1 cellular context compared by ENCODE assay signal in genomic region chr15:28918141-28918983, GRCh38.
TF ChIP-seq lines count a peak whose summit lies in the region.

No MANE protein-coding gene starts in this region.

TF ChIP-seq in HepG2, 621 proteins besides CTCF, POLR2A, EP300 and RAD21 (continued from another document):
- TF ChIP-seq ZNF549 (CRISPR knock-in tag; IDR thresholded peaks at IDR 0.05): no peak
- no peak for TF ChIP-seq ZNF644 (CRISPR knock-in tag; IDR thresholded peaks at IDR 0.05; ENCODE audit: low read depth)
- TF ChIP-seq MED8 (CRISPR knock-in tag; IDR thresholded peaks at IDR 0.05; ENCODE audit: insufficient replicate concordance): no peak
- TF ChIP-seq NPAS2 (CRISPR knock-in tag; IDR thresholded peaks at IDR 0.05; ENCODE audit: borderline replicate concordance): no peak
- no peak for TF ChIP-seq ZFP36 (IDR thresholded peaks at IDR 0.05; ENCODE audit: borderline replicate concordance, low read depth, low read length, partially characterized antibody)
- TF ChIP-seq MNT (IDR thresholded peaks at IDR 0.05): no peak
- TF ChIP-seq PBX2 (CRISPR knock-in tag; IDR thresholded peaks at IDR 0.05): no peak
- no peak for TF ChIP-seq ZBTB46 (CRISPR knock-in tag; IDR thresholded peaks at IDR 0.05; ENCODE audit: borderline replicate concordance)
- no peak for TF ChIP-seq ZNF558 (CRISPR knock-in tag; IDR thresholded peaks at IDR 0.05; ENCODE audit: borderline replicate concordance)
- TF ChIP-seq PHB2 (IDR thresholded peaks at IDR 0.05; ENCODE audit: partially characterized antibody): no peak
- TF ChIP-seq SMC3 (IDR thresholded peaks at IDR 0.05; ENCODE audit: low read length): 0 out of 2 replicates have a peak, but pooled peaks have one; percentile 31
- TF ChIP-seq ZBTB33 (CRISPR knock-in tag; IDR thresholded peaks at IDR 0.05): peak; percentile 63; the same call in 1 of the 2 replicates
- no peak for TF ChIP-seq ZNF18 (CRISPR knock-in tag; IDR thresholded peaks at IDR 0.05; ENCODE audit: insufficient replicate concordance)
- TF ChIP-seq MXD4 (CRISPR knock-in tag; IDR thresholded peaks at IDR 0.05): no peak
- TF ChIP-seq KLF12 (CRISPR knock-in tag; IDR thresholded peaks at IDR 0.05; ENCODE audit: borderline replicate concordance): no peak
